8 cellular contexts compared by ENCODE assay signal in the genomic region with DNA sequence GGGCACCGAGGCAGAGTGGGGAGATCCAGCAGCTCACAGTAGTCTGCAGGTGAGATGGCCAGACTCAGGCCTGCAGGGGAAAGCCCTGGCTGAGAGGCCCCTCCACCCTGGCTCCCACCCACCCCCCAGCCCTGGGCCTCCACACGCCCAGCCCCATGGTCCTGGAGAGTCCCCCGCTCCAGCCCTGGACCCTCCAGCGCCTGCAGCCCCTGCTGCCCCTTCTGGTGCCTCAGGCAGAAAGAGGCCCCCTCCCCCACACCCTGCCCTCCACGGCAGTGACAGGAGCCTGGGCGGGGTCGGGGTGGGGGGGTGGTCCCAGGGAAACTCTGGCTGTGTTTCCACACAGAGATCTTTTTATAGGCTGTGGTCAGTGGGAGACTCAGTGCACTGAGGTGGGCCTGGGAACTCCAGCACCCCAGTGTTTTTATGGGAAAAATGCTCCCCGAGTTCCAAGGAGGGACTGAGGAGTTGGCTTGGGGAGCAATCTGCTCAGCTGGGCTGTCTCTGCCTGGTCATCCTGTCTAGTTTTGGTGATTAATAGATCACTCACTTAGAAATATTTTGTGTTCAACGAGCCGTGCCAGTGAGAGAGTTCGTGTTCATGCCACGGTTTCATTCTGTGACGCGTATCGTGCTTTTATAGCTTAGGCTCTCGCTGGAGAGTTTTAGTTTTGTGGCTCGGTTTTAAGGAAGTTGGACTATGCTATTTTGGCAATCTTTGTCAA. TPM values are rescaled to one million over a fixed set of nuclear protein-coding genes. Genes with fewer than 3 reads are reported as not detected.
A peak's percentile ranks its signal among the peaks of the same experiment; 100 is the strongest.
DNase-seq lines count a peak whose midpoint lies in the region; ATAC-seq and TF ChIP-seq lines count a peak whose summit lies in the region.

No MANE protein-coding gene starts in this region.

- H3K9me3 Mint-ChIP-seq in IgD-negative memory B cell (no peaks in the 10 kb centered on the region), brain (no peaks in the 10 kb centered on the region), H9 (no peaks in the 10 kb centered on the region; a peak in 2 of 5 replicates)

- peaks cover 0 to 8% (median 3%) of the 10 kb centered on the region in 11 experiments; a peak in 10 of 22 replicates for H3K36me3 ChIP-seq in BLaER1 treated with 17β-estradiol and CSF1 and Interleukin-3, amounts not matched to agents 10 nM and 100 nM
- H3K36me3 ChIP-seq in urinary bladder (ENCODE audit: insufficient read depth): no peaks in the 10 kb centered on the region

- H3K23me2 ChIP-seq in H9 (ENCODE audit: insufficient read length, low read depth, low read length, poor library complexity, severe bottlenecking): no peaks in the 10 kb centered on the region

- no peak overlapping the region for H4K8ac ChIP-seq in H9 (replicated peaks; ENCODE audit: insufficient read length, low read depth, low read length)

- peak overlapping the region; percentile 58 to 96 (median 81); a peak in 21 of 22 replicates for H3K27ac ChIP-seq in BLaER1 treated with 17β-estradiol and CSF1 and Interleukin-3, amounts not matched to agents 10 nM and 100 nM
- H3K27ac ChIP-seq in urinary bladder (ENCODE audit: low read depth) (peak overlapping the region; percentile 58), H9 (ENCODE audit: insufficient read length, low read depth, low read length) (no peak overlapping the region)

- H3K9me3 ChIP-seq in BLaER1 treated with 17β-estradiol and CSF1 and Interleukin-3, amounts not matched to agents 10 nM and 100 nM (replicated peaks in 1 of 11): no peaks in the 10 kb centered on the region
- H3K9me3 ChIP-seq in H9 (ENCODE audit: control insufficient read depth, low read depth, low read length): no peaks in the 10 kb centered on the region

- H3K4me3 ChIP-seq in BLaER1 treated with 17β-estradiol and CSF1 and Interleukin-3, amounts not matched to agents 10 nM and 100 nM: peak overlapping the region; percentile 20 to 66 (median 52); a peak in 18 of 20 replicates
- peak overlapping the region; percentile 10 for H3K4me3 ChIP-seq in urinary bladder (ENCODE audit: low read depth, low read length)

- H3K9ac ChIP-seq in BLaER1 treated with 17β-estradiol and CSF1 and Interleukin-3, amounts not matched to agents 10 nM and 100 nM: peak overlapping the region; percentile 59 to 90 (median 74)
- no peak overlapping the region for H3K9ac ChIP-seq in H9 (ENCODE audit: extremely low read depth, insufficient read length, low read length)

- peaks cover 10% of the 10 kb centered on the region for H3K27me3 Mint-ChIP-seq in IgD-negative memory B cell
- H3K27me3 Mint-ChIP-seq in brain: peaks cover 4% of the 10 kb centered on the region
- H3K27me3 Mint-ChIP-seq in H9 (ENCODE audit: low read depth): peaks cover 3% of the 10 kb centered on the region

- no peak overlapping the region for H2BK15ac ChIP-seq in H9 (ENCODE audit: low read depth, low read length)

- H3K4me2 ChIP-seq in BLaER1 treated with 17β-estradiol and CSF1 and Interleukin-3, amounts not matched to agents 10 nM and 100 nM: peak overlapping the region; percentile 90 to 100 (median 98)
- no peak overlapping the region for H3K4me2 ChIP-seq in H9 (ENCODE audit: insufficient read depth, insufficient read length, low read length)

- 10% methylated on average over 17 of the region's 17 CpGs for WGBS in urinary bladder
- WGBS in H9 (ENCODE audit: extremely low coverage, insufficient read length, low lambda C conversion rate): no CpG with 5 or more reads among the region's 17 CpGs

- TF ChIP-seq CTCF in brain (conservative IDR thresholded peaks at IDR 0.05) (no peak), H9 (conservative IDR thresholded peaks at IDR 0.05) (no peak)

- H3K79me1 ChIP-seq in H9 (ENCODE audit: insufficient read depth, low read depth, low read length, poor library complexity, severe bottlenecking): no peaks in the 10 kb centered on the region

- H3K4me1 Mint-ChIP-seq in IgD-negative memory B cell (peaks cover 13 to 26% (median 16%) of the 10 kb centered on the region in 3 donors), brain (peaks cover 81% of the 10 kb centered on the region), H9 (peaks cover 56 to 74% of the 10 kb centered on the region in 2 experiments)

- H2AFZ ChIP-seq in H9 (ENCODE audit: low read length): no peak overlapping the region

- H3K4me3 Mint-ChIP-seq in IgD-negative memory B cell: peak overlapping the region; percentile 47 to 95 (median 86)
- peak overlapping the region; percentile 17 to 68 (median 54) for H3K4me3 Mint-ChIP-seq in brain
- peak overlapping the region in 1 of 2 experiments; percentile 7; a peak in 1 of 5 replicates for H3K4me3 Mint-ChIP-seq in H9

- no peak overlapping the region for H2BK12ac ChIP-seq in H9 (ENCODE audit: insufficient read length, low read depth, low read length)

- DNase-seq in medulla oblongata (ENCODE audit: extremely low spot score) (peak; percentile 68), H9 (no peak), NCI-H345 treated with DMSO at 0.1 percent for 48 hours (lab: John Stamatoyannopoulos, UW; ENCODE audit: unreplicated experiment) (no peak)

- no peak overlapping the region for H2BK120ac ChIP-seq in H9 (ENCODE audit: low read depth, low read length, poor library complexity, severe bottlenecking)

- no peak overlapping the region for H2AK5ac ChIP-seq in H9 (ENCODE audit: insufficient read length, low read length)

- no peak overlapping the region for H4K5ac ChIP-seq in H9 (ENCODE audit: insufficient read length, low read depth, low read length)

- H3K36me3 Mint-ChIP-seq in IgD-negative memory B cell (peaks cover 1% of the 10 kb centered on the region), brain (peaks cover 3% of the 10 kb centered on the region), H9 (ENCODE audit: insufficient read depth in 1 of 3, low read depth in 3 of 3) (no peaks in the 10 kb centered on the region)

- H3K27ac Mint-ChIP-seq in IgD-negative memory B cell (peak overlapping the region; percentile 22 to 93 (median 88)), brain (peak overlapping the region; percentile 14 to 90 (median 83)), H9 (peak overlapping the region in 1 of 3 experiments; percentile 43; a peak in 1 of 7 replicates)

- H3K23ac ChIP-seq in H9 (ENCODE audit: insufficient read length, low read depth, low read length): no peak overlapping the region

- peaks cover 72 to 97% (median 88%) of the 10 kb centered on the region in 10 experiments for H3K4me1 ChIP-seq in BLaER1 treated with 17β-estradiol and CSF1 and Interleukin-3, amounts not matched to agents 10 nM and 100 nM
- H3K4me1 ChIP-seq in urinary bladder (ENCODE audit: insufficient read depth) (no peaks in the 10 kb centered on the region), H9 (ENCODE audit: insufficient read depth, low read length) (peaks cover 3% of the 10 kb centered on the region; the same call in 1 of the 2 replicates)

- H3K18ac ChIP-seq in H9 (ENCODE audit: insufficient read length, low read depth, low read length): no peak overlapping the region

- H2BK5ac ChIP-seq in H9 (ENCODE audit: insufficient read length, low read length): no peak overlapping the region

- ATAC-seq in GM21390 (IDR thresholded peaks at IDR 0.05; ENCODE audit: unreplicated experiment): peak; percentile 65

- H3K79me2 ChIP-seq in H9 (ENCODE audit: insufficient read depth, low read length): no peaks in the 10 kb centered on the region

- no peak overlapping the region for H3K14ac ChIP-seq in H9 (ENCODE audit: insufficient read depth, low read length)

- H4K20me1 ChIP-seq in BLaER1 treated with 17β-estradiol and CSF1 and Interleukin-3, amounts not matched to agents 10 nM and 100 nM: peaks cover 0 to 96% (median 44%) of the 10 kb centered on the region in 11 experiments; a peak in 16 of 22 replicates
- H4K20me1 ChIP-seq in H9 (ENCODE audit: control insufficient read depth, insufficient read depth, insufficient read length): no peaks in the 10 kb centered on the region

- no peak overlapping the region for H2BK20ac ChIP-seq in H9 (ENCODE audit: low read depth, low read length, poor library complexity, severe bottlenecking)

- H3K27me3 ChIP-seq in BLaER1 treated with 17β-estradiol and CSF1 and Interleukin-3, amounts not matched to agents 10 nM and 100 nM: no peaks in the 10 kb centered on the region
- H3K27me3 ChIP-seq in H9 (ENCODE audit: insufficient read depth, low read length): no peaks in the 10 kb centered on the region

- no peak overlapping the region for H3T11ph ChIP-seq in H9 (ENCODE audit: low read length)

- no peak overlapping the region for H4K91ac ChIP-seq in H9 (ENCODE audit: insufficient read length, low read depth, low read length)

- no peak overlapping the region for H3K56ac ChIP-seq in H9 (ENCODE audit: insufficient read length, low read depth, low read length)

- no peak overlapping the region for H3K4ac ChIP-seq in H9 (ENCODE audit: low read depth, low read length)

RNA-seq across cellular contexts. Expression of a gene that starts 53.1 kb away (rescaled TPM):
- not detected for polyA plus RNA-seq in IgD-negative memory B cell
- 0.88 TPM for polyA plus RNA-seq in brain (ENCODE audit: insufficient read depth, low read depth, low replicate concordance)
- total RNA-seq in urinary bladder: 0.48 TPM
- 0.46 TPM for polyA plus RNA-seq in urinary bladder
- 0.33 and 0.37 TPM in 2 replicates for total RNA-seq in H9 (2021)
